25 cellular contexts compared by ENCODE assay signal in the genomic region with DNA sequence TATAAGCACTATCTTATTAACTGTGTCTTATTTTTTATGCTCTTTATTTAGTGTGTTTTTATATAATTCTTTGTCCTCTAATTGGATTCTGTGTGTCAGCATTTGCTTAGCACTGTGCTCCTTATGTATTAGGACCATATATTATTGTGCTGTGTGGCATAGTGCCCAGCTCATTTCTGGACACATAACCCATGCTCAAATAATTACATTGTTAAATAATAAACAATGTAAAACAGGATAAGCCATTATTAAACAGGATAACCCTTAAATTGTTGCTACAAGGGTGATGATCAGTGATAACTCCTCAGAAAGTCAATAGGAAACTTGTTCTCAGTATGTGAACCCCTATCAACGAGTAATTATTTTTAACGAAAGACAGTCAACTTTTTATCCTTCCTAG.
DNase-seq lines count a peak whose midpoint lies in the region; ATAC-seq, FAIRE-seq and TF ChIP-seq lines count a peak whose summit lies in the region.
"Had no signal": no experiment of that assay in that cellular context is flagged by ENCODE, and none has a peak within 500 bp of the region (broad histone marks: within the 10 kb centered on the region; RNA-seq: fewer than 3 reads in every experiment).

No MANE protein-coding gene starts in this region.

- no peaks in the 10 kb centered on the region for H3K36me3 ChIP-seq in endothelial cell of umbilical vein (ENCODE audit: control insufficient read depth in 2 of 2, extremely low read depth in 1 of 2, insufficient read depth in 2 of 2, low read length in 2 of 2)
- H3K36me3 ChIP-seq: BE2C, BLaER1 had no signal

- no peak overlapping the region for H3K9ac ChIP-seq in endothelial cell of umbilical vein (replicated peaks; ENCODE audit: extremely low read depth, insufficient read depth, low read length)
- H3K9ac ChIP-seq: BLaER1 had no signal

- BruUV-seq in endothelial cell of umbilical vein (replicated peaks; lab: Mats Ljungman, UMichigan), result no TSS peak

- no peak overlapping the region for H3K4me3 ChIP-seq in LNCaP clone FGC (ENCODE audit: low read depth, low read length)
- H3K4me3 ChIP-seq in endothelial cell of umbilical vein (replicated peaks in 1 of 3; ENCODE audit: insufficient read depth in 1 of 3, low read depth in 1 of 3, low read length in 3 of 3), result no peak overlapping the region
- H3K4me3 ChIP-seq: BLaER1, GM12878 had no signal

- POLR2A ChIA-PET in endothelial cell of umbilical vein (lab: Charles Lee), result no interaction called here

- H2AFZ ChIP-seq in endothelial cell of umbilical vein (ENCODE audit: low read depth, low read length), result peak overlapping the region; percentile 7

- CTCF ChIA-PET in endothelial cell of umbilical vein (lab: Charles Lee), result interaction anchor here (0.7 to 3.0 kb wide), 2 partner anchors 16 to 17 kb away, joined by 3 to 17 read pairs; no protein-coding TSS in a partner anchor

- no peak overlapping the region for H3K4me2 ChIP-seq in endothelial cell of umbilical vein (ENCODE audit: insufficient read depth, low read length)
- H3K4me2 ChIP-seq: BLaER1 had no signal

- TF ChIP-seq CTCF in LNCaP clone FGC (IDR thresholded peaks at IDR 0.05; ENCODE audit: control insufficient read depth, extremely low read depth, insufficient read depth), result no peak
- no peak for TF ChIP-seq CTCF in VCaP (conservative IDR thresholded peaks at IDR 0.05)
- TF ChIP-seq CTCF in endothelial cell of umbilical vein (IDR thresholded peaks at IDR 0.05; ENCODE audit: extremely low read depth in 1 of 2, insufficient read depth in 1 of 2, low read depth in 1 of 2, low read length in 2 of 2), result no peak

- ATAC-seq in HG03457 (IDR thresholded peaks at IDR 0.05; ENCODE audit: unreplicated experiment), result no peak
- no peak for ATAC-seq in GM18505 (IDR thresholded peaks at IDR 0.05; ENCODE audit: unreplicated experiment)

- no peaks in the 10 kb centered on the region for H3K27me3 ChIP-seq in endothelial cell of umbilical vein (ENCODE audit: control insufficient read depth in 2 of 2, insufficient read depth in 2 of 2, low read length in 2 of 2)
- H3K27me3 ChIP-seq: BE2C, BLaER1 had no signal

- no peak for TF ChIP-seq POLR2A in endothelial cell of umbilical vein (IDR thresholded peaks at IDR 0.05; ENCODE audit: low read depth, low read length)
- no peak for TF ChIP-seq POLR2A in GM18505 (IDR thresholded peaks at IDR 0.05; ENCODE audit: borderline replicate concordance, extremely low read depth, insufficient read depth, insufficient read length)

- peak; percentile 97 for DNase-seq in LNCaP clone FGC (ENCODE audit: low read depth)
- peak; percentile 85 for DNase-seq in endothelial cell of umbilical vein (ENCODE audit: low read depth, low spot score)
- DNase-seq in NCI-H187 (lab: John Stamatoyannopoulos, UW), result no peak
- DNase-seq: 8988T; ACHN; BE2C; C1 segment of cervical spinal cord; CD4-positive, alpha-beta memory T cell; CD4-positive, CD25-positive, alpha-beta regulatory T cell; CD8-positive, alpha-beta memory T cell; COR-L47; DMS 273 treated with DMSO at 0.1 percent for 48 hours; DMS153; DMS53; DMS79; DND-41; EL; GDM1 had no signal

- peak overlapping the region; percentile 31; the same call in 1 of the 2 replicates for H3K27ac ChIP-seq in VCaP
- no peak overlapping the region for H3K27ac ChIP-seq in endothelial cell of umbilical vein (ENCODE audit: insufficient read depth, low read depth, low read length)
- H3K27ac ChIP-seq: BLaER1 had no signal

- intact Hi-C loops in endothelial cell of umbilical vein (cut with micrococcal nuclease), result no loop called here

- no peaks in the 10 kb centered on the region for H3K9me1 ChIP-seq in endothelial cell of umbilical vein (replicated peaks; ENCODE audit: control insufficient read depth, extremely low read depth, insufficient read depth, low read length)

- H3K4me1 ChIP-seq in endothelial cell of umbilical vein (ENCODE audit: control insufficient read depth, extremely low read depth, insufficient read depth, low read length), result no peaks in the 10 kb centered on the region
- H3K4me1 ChIP-seq: BE2C, BLaER1 had no signal

- H3K79me2 ChIP-seq in endothelial cell of umbilical vein (ENCODE audit: control insufficient read depth, insufficient read depth, low read length), result no peaks in the 10 kb centered on the region

- no peaks in the 10 kb centered on the region for H4K20me1 ChIP-seq in endothelial cell of umbilical vein (replicated peaks; ENCODE audit: control insufficient read depth, extremely low read depth, insufficient read depth, low read length)
- H4K20me1 ChIP-seq: BLaER1 had no signal

- no peaks in the 10 kb centered on the region for H3K9me3 ChIP-seq in endothelial cell of umbilical vein (replicated peaks; ENCODE audit: control insufficient read depth, insufficient read depth, low read length)
- H3K9me3 ChIP-seq: BE2C, BLaER1 had no signal

- dilution Hi-C loops in endothelial cell of umbilical vein (cut with MboI; ENCODE audit: extremely low pct_ligation_motif_present, low sequenced_read_pairs), result no loop called here

- FAIRE-seq in endothelial cell of umbilical vein (lab: Jason Lieb, UNC), result no peak
- FAIRE-seq: A204.1, GM12878, GM12892 had no signal

TF ChIP-seq in endothelial cell of umbilical vein, 7 proteins besides CTCF, POLR2A, EP300 and RAD21:
- TF ChIP-seq GATA2 (IDR thresholded peaks at IDR 0.05; ENCODE audit: insufficient read depth, insufficient read length, low read depth, low read length), result no peak
- TF ChIP-seq, protein P1, sequence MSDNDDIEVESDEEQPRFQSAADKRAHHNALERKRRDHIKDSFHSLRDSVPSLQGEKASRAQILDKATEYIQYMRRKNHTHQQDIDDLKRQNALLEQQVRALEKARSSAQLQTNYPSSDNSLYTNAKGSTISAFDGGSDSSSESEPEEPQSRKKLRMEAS (IDR thresholded peaks at IDR 0.05; ENCODE audit: insufficient read depth, insufficient read length), result no peak
- TF ChIP-seq EZH2 (IDR thresholded peaks at IDR 0.05; ENCODE audit: borderline replicate concordance, low read depth, low read length, severe bottlenecking), result no peak
- TF ChIP-seq POLR2AphosphoS5 (IDR thresholded peaks at IDR 0.05; ENCODE audit: insufficient read depth, low read depth, low read length), result no peak
- no peak for TF ChIP-seq JUN (IDR thresholded peaks at IDR 0.05; ENCODE audit: borderline replicate concordance, insufficient read depth, insufficient read length, low read depth)
- TF ChIP-seq MYC (IDR thresholded peaks at IDR 0.05; ENCODE audit: low read depth, low read length), result no peak
- no peak for TF ChIP-seq FOS (IDR thresholded peaks at IDR 0.05; ENCODE audit: borderline replicate concordance, insufficient read depth, low read length)
TF ChIP-seq in endothelial cell of umbilical vein: peak in this region for 0.

Comparison
In these comparisons a context has a peak if more than half of its experiments do, and no peak if none do; other contexts are left out.
1. DNase-seq: peak in LNCaP clone FGC (single experiment) and endothelial cell of umbilical vein (single experiment); none in NCI-H187 (0 of 2).